ENCODE assay signal across 16 cellular contexts in the genomic region with DNA sequence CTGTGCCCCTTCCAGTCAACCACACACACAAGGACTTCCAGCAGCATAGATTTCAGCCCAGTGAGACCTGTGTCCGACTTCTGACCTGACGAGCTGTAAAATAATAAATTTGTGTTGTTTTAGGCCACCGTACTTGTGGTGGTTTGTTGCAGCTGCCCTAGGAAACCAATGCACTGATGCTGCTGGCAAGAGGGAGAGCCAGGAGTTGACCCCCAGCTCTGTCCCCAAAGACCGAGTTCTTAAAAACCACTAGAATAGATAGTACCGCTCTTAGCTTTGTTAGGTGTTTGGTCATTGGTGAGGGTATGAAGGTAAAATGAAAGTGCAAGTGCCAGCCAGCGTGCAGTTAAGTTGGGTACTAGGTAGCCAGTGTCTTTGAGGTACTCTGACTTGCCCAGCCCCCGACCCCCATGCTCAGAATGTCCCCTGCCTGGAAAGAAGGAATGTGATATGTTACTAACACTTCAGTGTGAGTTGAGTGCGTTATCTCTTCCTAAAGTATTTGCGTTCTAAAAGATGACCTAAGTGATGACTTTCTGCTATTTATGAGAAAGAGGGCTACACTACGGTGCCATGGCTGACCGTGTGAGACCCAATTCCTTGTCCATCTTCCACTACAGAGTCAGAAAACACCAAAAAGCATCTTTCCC.
DNase-seq lines count a peak whose midpoint lies in the region; ATAC-seq, FAIRE-seq and TF ChIP-seq lines count a peak whose summit lies in the region.
"Had no signal": no experiment of that assay in that cellular context is flagged by ENCODE, and none has a peak within 500 bp of the region (broad histone marks: within the 10 kb centered on the region; RNA-seq: fewer than 3 reads in every experiment).

No MANE protein-coding gene starts in this region.

- DNase-seq in right atrium auricular region (ENCODE audit: low spot score): peak; percentile 50
- no peak for DNase-seq in left ventricle myocardium superior
- no peak for DNase-seq in astrocyte (ENCODE audit: low read depth)
- no peak for DNase-seq in upper lobe of right lung
- DNase-seq in activated naive CD4-positive, alpha-beta T cell treated with anti-CD3 and anti-CD28 coated beads, Interleukin-2, amount 10 ng/mL, durations not matched to agents 7 days and 5 days: no peak
- DNase-seq in SHP77 (lab: John Stamatoyannopoulos, UW): no peak
- DNase-seq in small intestine: no peak
- DNase-seq: activated CD4-positive, alpha-beta T cell treated with anti-CD3 and anti-CD28 coated beads, Interleukin-2, amount 50 U/mL, for 4 hours; cortex of kidney; left cardiac atrium; NCI-H1092; thyroid gland had no signal

- no peaks in the 10 kb centered on the region for H4K20me1 ChIP-seq in astrocyte (ENCODE audit: insufficient read depth, low read length)

- H3K27me3 Mint-ChIP-seq in astrocyte (ENCODE audit: low read depth, unreplicated experiment): no peaks in the 10 kb centered on the region
- H3K27me3 Mint-ChIP-seq in activated naive CD4-positive, alpha-beta T cell treated with anti-CD3 and anti-CD28 coated beads, Interleukin-2, amount 10 ng/mL, durations not matched to agents 7 days and 5 days: no peaks in the 10 kb centered on the region
- H3K27me3 Mint-ChIP-seq: IgD-negative memory B cell had no signal

- H3K36me3 Mint-ChIP-seq in astrocyte (ENCODE audit: low read depth, unreplicated experiment): peaks cover 7% of the 10 kb centered on the region
- H3K36me3 Mint-ChIP-seq in activated naive CD4-positive, alpha-beta T cell treated with anti-CD3 and anti-CD28 coated beads, Interleukin-2, amount 10 ng/mL, durations not matched to agents 7 days and 5 days: no peaks in the 10 kb centered on the region
- H3K36me3 Mint-ChIP-seq: IgD-negative memory B cell had no signal

- H3K4me2 ChIP-seq in astrocyte (ENCODE audit: low read length): peak overlapping the region; percentile 62

- peaks cover 7% of the 10 kb centered on the region for H3K9me3 Mint-ChIP-seq in astrocyte (ENCODE audit: unreplicated experiment)
- no peaks in the 10 kb centered on the region for H3K9me3 Mint-ChIP-seq in activated naive CD4-positive, alpha-beta T cell treated with anti-CD3 and anti-CD28 coated beads, Interleukin-2, amount 10 ng/mL, durations not matched to agents 7 days and 5 days
- H3K9me3 Mint-ChIP-seq: IgD-negative memory B cell had no signal

- no peak overlapping the region for H2AFZ ChIP-seq in astrocyte (ENCODE audit: low read depth, low read length)

- TF ChIP-seq CTCF in right atrium auricular region (IDR thresholded peaks at IDR 0.05) (no peak), astrocyte (IDR thresholded peaks at IDR 0.05; ENCODE audit: insufficient read depth, low read depth, low read length) (no peak), upper lobe of right lung (IDR thresholded peaks at IDR 0.05) (no peak)

- no peak for FAIRE-seq in astrocyte (lab: Jason Lieb, UNC)
- no peak for FAIRE-seq in small intestine (lab: Jason Lieb, UNC)
- FAIRE-seq: TTC549 had no signal

- peak overlapping the region in 1 of 2 donors; percentile 79 for H3K27ac ChIP-seq in right atrium auricular region
- peak overlapping the region; percentile 84 for H3K27ac ChIP-seq in astrocyte (ENCODE audit: low read depth, low read length)
- H3K27ac ChIP-seq in mesodermal cell (ENCODE audit: low read depth, low read length, severe bottlenecking): peak overlapping the region; percentile 75
- peak overlapping the region; percentile 11 for H3K27ac ChIP-seq in upper lobe of right lung
- no peak overlapping the region for H3K27ac ChIP-seq in small intestine (ENCODE audit: low read depth in 1 of 2, low read length in 1 of 2)
- H3K27ac ChIP-seq: thyroid gland had no signal

- 84 to 93% methylated on average over 7 of the region's 11 CpGs for WGBS in mesodermal cell (ENCODE audit: insufficient coverage in 2 of 2), 2 experiments
- 93 to 96% (median 93%) methylated on average over 11 of the region's 11 CpGs for WGBS in small intestine, 3 donors

- H3K9ac ChIP-seq in astrocyte (ENCODE audit: low read length): peak overlapping the region; percentile 57

- H3K9me3 ChIP-seq in right atrium auricular region (no peaks in the 10 kb centered on the region), astrocyte (ENCODE audit: insufficient read depth, low read depth, low read length) (no peaks in the 10 kb centered on the region), mesodermal cell (ENCODE audit: control insufficient read depth, low read length) (no peaks in the 10 kb centered on the region), upper lobe of right lung (no peaks in the 10 kb centered on the region), small intestine (ENCODE audit: control insufficient read depth, low read depth) (no peaks in the 10 kb centered on the region)
- H3K9me3 ChIP-seq: thyroid gland had no signal

- no peak for ATAC-seq in left ventricle myocardium superior
- ATAC-seq in upper lobe of right lung: no peak
- ATAC-seq: esophagus mucosa, left cardiac atrium had no signal

- no peak overlapping the region for H3K4me3 Mint-ChIP-seq in astrocyte (ENCODE audit: unreplicated experiment)
- H3K4me3 Mint-ChIP-seq in activated naive CD4-positive, alpha-beta T cell treated with anti-CD3 and anti-CD28 coated beads, Interleukin-2, amount 10 ng/mL, durations not matched to agents 7 days and 5 days: no peak overlapping the region
- H3K4me3 Mint-ChIP-seq: IgD-negative memory B cell had no signal

- peaks cover 0 to 38% of the 10 kb centered on the region in 2 donors for H3K4me1 ChIP-seq in right atrium auricular region
- H3K4me1 ChIP-seq in astrocyte (ENCODE audit: insufficient read depth, low read length): peaks cover 42% of the 10 kb centered on the region
- peaks cover 78% of the 10 kb centered on the region for H3K4me1 ChIP-seq in mesodermal cell (ENCODE audit: control insufficient read depth, insufficient read depth, low read length, poor library complexity, severe bottlenecking)
- peaks cover 23% of the 10 kb centered on the region for H3K4me1 ChIP-seq in upper lobe of right lung
- peaks cover 0 to 5% of the 10 kb centered on the region in 2 donors for H3K4me1 ChIP-seq in small intestine (ENCODE audit: control insufficient read depth in 2 of 2, insufficient read depth in 1 of 2, low read depth in 1 of 2, low read length in 1 of 2)

- H3K27me3 ChIP-seq in right atrium auricular region: no peaks in the 10 kb centered on the region
- no peaks in the 10 kb centered on the region for H3K27me3 ChIP-seq in astrocyte (ENCODE audit: insufficient read depth, low read length)
- H3K27me3 ChIP-seq in upper lobe of right lung: no peaks in the 10 kb centered on the region
- H3K27me3 ChIP-seq in small intestine (ENCODE audit: control insufficient read depth in 2 of 2, insufficient read depth in 2 of 2, low read length in 2 of 2): no peaks in the 10 kb centered on the region
- H3K27me3 ChIP-seq: thyroid gland had no signal

- intact Hi-C loops in left ventricle myocardium superior (cut with micrococcal nuclease): no loop called here
- intact Hi-C loops in upper lobe of right lung (cut with DNase I): no loop called here

- H3K79me2 ChIP-seq in astrocyte (ENCODE audit: insufficient read depth, low read length): peaks cover 4% of the 10 kb centered on the region

- CTCF ChIA-PET in activated naive CD4-positive, alpha-beta T cell treated with anti-CD3 and anti-CD28 coated beads, Interleukin-2, amount 10 ng/mL, durations not matched to agents 7 days and 5 days (lab: Charles Lee): no interaction called here

- H3K27ac Mint-ChIP-seq in astrocyte (ENCODE audit: unreplicated experiment): peak overlapping the region; percentile 92
- no peak overlapping the region for H3K27ac Mint-ChIP-seq in activated naive CD4-positive, alpha-beta T cell treated with anti-CD3 and anti-CD28 coated beads, Interleukin-2, amount 10 ng/mL, durations not matched to agents 7 days and 5 days

- H3K4me1 Mint-ChIP-seq in astrocyte (ENCODE audit: low read depth, unreplicated experiment): peaks cover 70% of the 10 kb centered on the region
- peaks cover 2% of the 10 kb centered on the region for H3K4me1 Mint-ChIP-seq in activated naive CD4-positive, alpha-beta T cell treated with anti-CD3 and anti-CD28 coated beads, Interleukin-2, amount 10 ng/mL, durations not matched to agents 7 days and 5 days
- H3K4me1 Mint-ChIP-seq: IgD-negative memory B cell had no signal

- H3K4me3 ChIP-seq in right atrium auricular region: no peak overlapping the region
- no peak overlapping the region for H3K4me3 ChIP-seq in astrocyte (ENCODE audit: insufficient read depth, low read depth, low read length)
- no peak overlapping the region for H3K4me3 ChIP-seq in mesodermal cell (ENCODE audit: extremely low read depth, insufficient read depth, low read length, poor library complexity, severe bottlenecking)
- H3K4me3 ChIP-seq in upper lobe of right lung: no peak overlapping the region
- H3K4me3 ChIP-seq in small intestine (ENCODE audit: low read depth in 1 of 2, low read length in 2 of 2): no peak overlapping the region
- H3K4me3 ChIP-seq: thyroid gland had no signal

- no peaks in the 10 kb centered on the region for H3K36me3 ChIP-seq in right atrium auricular region
- H3K36me3 ChIP-seq in astrocyte (ENCODE audit: insufficient read depth, low read length): no peaks in the 10 kb centered on the region
- H3K36me3 ChIP-seq in mesodermal cell (ENCODE audit: control insufficient read depth, insufficient read depth, low read length): no peaks in the 10 kb centered on the region
- H3K36me3 ChIP-seq in upper lobe of right lung: no peaks in the 10 kb centered on the region
- H3K36me3 ChIP-seq in small intestine (ENCODE audit: control insufficient read depth in 2 of 2, insufficient read depth in 2 of 2, low read length in 2 of 2): no peaks in the 10 kb centered on the region
- H3K36me3 ChIP-seq: thyroid gland had no signal

Comparison
In these comparisons a context has a peak if more than half of its experiments do, and no peak if none do; other contexts are left out.
1. H3K27ac ChIP-seq: peak in astrocyte (single experiment), mesodermal cell (single experiment) and upper lobe of right lung (single experiment); none in small intestine (0 of 2).